Comparison of ENCODE assay signal across 19 cellular contexts in genomic region chr19:2767688-2768087, GRCh38. TPM values are rescaled to one million over a fixed set of nuclear protein-coding genes. Genes with fewer than 3 reads are reported as not detected.
DNase-seq lines count a peak whose midpoint lies in the region; ATAC-seq, FAIRE-seq and TF ChIP-seq lines count a peak whose summit lies in the region.
"Had no signal": no experiment of that assay in that cellular context is flagged by ENCODE, and none has a peak within 500 bp of the region (broad histone marks: within the 10 kb centered on the region; RNA-seq: fewer than 3 reads in every experiment).

No MANE protein-coding gene starts in this region.

- no peak overlapping the region for H2AK5ac ChIP-seq in mesenchymal stem cell (ENCODE audit: low read length, severe bottlenecking)

- CTCF ChIA-PET in K562 (lab: Yijun Ruan, JAX; ENCODE audit: low intra/inter-chr PET ratio), result no interaction called here
- CTCF ChIA-PET in CD8-positive, alpha-beta T cell (lab: Charles Lee), result interaction anchor here (1.2 to 1.6 kb wide), 2 partner anchors 18 to 119 kb away, joined by 3 to 6 read pairs; no protein-coding TSS in a partner anchor

- H4K91ac ChIP-seq in mesenchymal stem cell (ENCODE audit: low read length), result no peak overlapping the region

- 98% methylated on average over 9 of the region's 19 CpGs for WGBS in K562 (ENCODE audit: insufficient coverage, low coverage, missing lambda C conversion rate)
- whole genome bisulfite sequencing in mesenchymal stem cell, result 98% methylated on average over 16 of the region's 19 CpGs

- no peaks in the 10 kb centered on the region for H3K27me3 ChIP-seq in left ventricle myocardium inferior (ENCODE audit: low read depth)
- H3K27me3 ChIP-seq in K562 (ENCODE audit: control insufficient read depth in 2 of 2, insufficient read depth in 2 of 2, low read length in 2 of 2), result no peaks in the 10 kb centered on the region
- no peaks in the 10 kb centered on the region for H3K27me3 ChIP-seq in mesenchymal stem cell (ENCODE audit: control insufficient read depth in 1 of 2, insufficient read depth in 1 of 2, low read length in 2 of 2)
- no peaks in the 10 kb centered on the region for H3K27me3 ChIP-seq in CD8-positive, alpha-beta T cell (ENCODE audit: insufficient read depth, low read length)
- H3K27me3 ChIP-seq: BE2C had no signal

- no peak for TF ChIP-seq POLR2A in K562 (conservative IDR thresholded peaks at IDR 0.05)

- H3K27ac ChIP-seq in left ventricle myocardium inferior (replicated peaks) (no peak overlapping the region), K562 (ENCODE audit: extremely low read depth, low read depth, low read length) (no peak overlapping the region), mesenchymal stem cell (ENCODE audit: low read length, poor library complexity, severe bottlenecking) (no peak overlapping the region)
- H3K27ac ChIP-seq in CD8-positive, alpha-beta T cell (ENCODE audit: low read depth, low read length), result no peak overlapping the region
- H3K27ac ChIP-seq: C4-2B had no signal

- intact Hi-C loops in left ventricle myocardium superior (cut with micrococcal nuclease) (no loop called here), left ventricle myocardium inferior (cut with micrococcal nuclease) (no loop called here), K562 (cut with micrococcal nuclease) (no loop called here)
- intact Hi-C loops in CD8-positive, alpha-beta T cell (cut with DNase I, micrococcal nuclease), result no loop called here

- no peak overlapping the region for H3K4me2 ChIP-seq in K562 (ENCODE audit: insufficient read depth, low read length)
- no peak overlapping the region for H3K4me2 ChIP-seq in mesenchymal stem cell (ENCODE audit: low read length, poor library complexity, severe bottlenecking)
- H3K4me2 ChIP-seq: GM23338 had no signal

- peaks cover 54% of the 10 kb centered on the region for H3K79me1 ChIP-seq in mesenchymal stem cell (replicated peaks; ENCODE audit: low read length, poor library complexity, severe bottlenecking)

- H3K4ac ChIP-seq in mesenchymal stem cell (ENCODE audit: low read depth in 1 of 2, low read length in 2 of 2), result no peak overlapping the region

- H2BK120ac ChIP-seq in mesenchymal stem cell (ENCODE audit: low read depth, low read length), result no peak overlapping the region

- no peak for ATAC-seq in left ventricle myocardium superior
- no peak for ATAC-seq in K562
- ATAC-seq in CD8-positive, alpha-beta T cell, result no peak
- ATAC-seq: GM23338, HCT116 had no signal

- DNase-seq in left ventricle myocardium superior (peak; percentile 27), left ventricle myocardium inferior (no peak), K562 (ENCODE audit: extremely low read depth in 1 of 4, low spot score in 3 of 4) (no peak), mesenchymal stem cell (no peak), T1000 (lab: John Stamatoyannopoulos, UW) (no peak)
- DNase-seq in CD8-positive, alpha-beta T cell, result no peak
- DNase-seq: ACHN; BE2C; CD4-positive, alpha-beta T cell; DMS79 treated with DMSO at 0.1 percent for 48 hours; GF-D8; H7; HFFc6; IMR-90 had no signal

- no peak overlapping the region for H2AFZ ChIP-seq in K562 (ENCODE audit: low read depth, low read length)
- no peak overlapping the region for H2AFZ ChIP-seq in mesenchymal stem cell (ENCODE audit: low read depth, low read length)
- H2AFZ ChIP-seq: GM23338 had no signal

- H3K9ac ChIP-seq in K562 (ENCODE audit: insufficient read depth in 1 of 2, low read depth in 2 of 2, low read length in 2 of 2) (no peak overlapping the region), mesenchymal stem cell (ENCODE audit: low read length) (no peak overlapping the region)

- peaks cover 43% of the 10 kb centered on the region for H3K79me2 ChIP-seq in K562 (ENCODE audit: control insufficient read depth, insufficient read depth, low read length)

- POLR2A ChIA-PET in K562 (lab: Yijun Ruan, JAX), result interaction anchor here (2.6 kb wide), 1 partner anchor 13 kb away, joined by 12 read pairs; no protein-coding TSS in a partner anchor
- POLR2A ChIA-PET in CD8-positive, alpha-beta T cell (lab: Charles Lee), result no interaction called here

- H4K8ac ChIP-seq in mesenchymal stem cell (ENCODE audit: low read length), result no peak overlapping the region

- no peak overlapping the region for H2BK12ac ChIP-seq in mesenchymal stem cell (ENCODE audit: low read length in 2 of 2)

- no peak overlapping the region for H3K23ac ChIP-seq in mesenchymal stem cell (ENCODE audit: low read length in 2 of 2)

- no peak for TF ChIP-seq CTCF in left ventricle myocardium inferior (IDR thresholded peaks at IDR 0.05; ENCODE audit: borderline replicate concordance)
- TF ChIP-seq CTCF in K562 (IDR thresholded peaks at IDR 0.05 in 2 of 3, conservative IDR thresholded peaks at IDR 0.05 in 1 of 3; ENCODE audit: insufficient read depth in 2 of 3, low read depth in 1 of 3, low read length in 3 of 3), result no peak
- TF ChIP-seq CTCF in CD8-positive, alpha-beta T cell (IDR thresholded peaks at IDR 0.05), result no peak

- H3K4me3 ChIP-seq in left ventricle myocardium inferior (no peak overlapping the region), K562 (no peak overlapping the region), mesenchymal stem cell (ENCODE audit: insufficient read depth in 1 of 2, low read depth in 1 of 2, low read length in 2 of 2) (peak overlapping the region in 1 of 2 experiments; percentile 11)
- no peak overlapping the region for H3K4me3 ChIP-seq in CD8-positive, alpha-beta T cell (ENCODE audit: low read depth, low read length)
- H3K4me3 ChIP-seq: GM23338 had no signal

- H3K4me1 ChIP-seq in left ventricle myocardium inferior (peaks cover 45% of the 10 kb centered on the region), K562 (replicated peaks in 1 of 2; ENCODE audit: control insufficient read depth in 2 of 2, insufficient read depth in 2 of 2, low read length in 2 of 2) (peaks cover 0 to 46% of the 10 kb centered on the region in 2 experiments; a peak in 2 of 5 replicates), mesenchymal stem cell (ENCODE audit: control insufficient read depth, insufficient read depth, low read depth, low read length) (peaks cover 3% of the 10 kb centered on the region)
- H3K4me1 ChIP-seq in CD8-positive, alpha-beta T cell (ENCODE audit: insufficient read depth, low read length), result no peaks in the 10 kb centered on the region
- H3K4me1 ChIP-seq: BE2C had no signal

- no peak for TF ChIP-seq RAD21 in K562 (CRISPR knock-in tag; conservative IDR thresholded peaks at IDR 0.05 in 1 of 2, IDR thresholded peaks at IDR 0.05 in 1 of 2)

- no peak for FAIRE-seq in K562 (lab: Jason Lieb, UNC)
- FAIRE-seq: A204.1, HTR-8/SVneo had no signal

- H4K20me1 ChIP-seq in K562 (replicated peaks; ENCODE audit: control insufficient read depth, insufficient read depth, low read length), result peaks cover 21% of the 10 kb centered on the region

- no peaks in the 10 kb centered on the region for H3K9me3 ChIP-seq in left ventricle myocardium inferior (replicated peaks)
- H3K9me3 ChIP-seq in K562 (replicated peaks; ENCODE audit: control insufficient read depth, insufficient read depth, low read depth, low read length), result no peaks in the 10 kb centered on the region
- no peaks in the 10 kb centered on the region for H3K9me3 ChIP-seq in mesenchymal stem cell (ENCODE audit: control insufficient read depth, low read length)
- H3K9me3 ChIP-seq in CD8-positive, alpha-beta T cell (ENCODE audit: low read length), result no peaks in the 10 kb centered on the region
- H3K9me3 ChIP-seq: BE2C had no signal

- peaks cover 35% of the 10 kb centered on the region for H3K36me3 Mint-ChIP-seq in CD8-positive, alpha-beta T cell

- no peak overlapping the region for H3K18ac ChIP-seq in mesenchymal stem cell (ENCODE audit: low read depth in 1 of 2, low read length in 2 of 2)

- no peak overlapping the region for H3K27ac Mint-ChIP-seq in CD8-positive, alpha-beta T cell
- H3K27ac Mint-ChIP-seq: CD4-positive, alpha-beta T cell; GM23338; HFFc6 had no signal

- BruUV-seq in K562 (replicated peaks; lab: Mats Ljungman, UMichigan), result no TSS peak

- H2BK5ac ChIP-seq in mesenchymal stem cell (ENCODE audit: low read depth, low read length, poor library complexity, severe bottlenecking), result peak overlapping the region; percentile 4

- in situ Hi-C loops in K562 (cut with MboI), result no loop called here

- no peak overlapping the region for H3K14ac ChIP-seq in mesenchymal stem cell (ENCODE audit: low read length in 2 of 2)

- peaks cover 4% of the 10 kb centered on the region for H3K4me1 Mint-ChIP-seq in CD8-positive, alpha-beta T cell (ENCODE audit: low read depth)
- H3K4me1 Mint-ChIP-seq: GM23338 had no signal

- no peaks in the 10 kb centered on the region for H3K9me1 ChIP-seq in K562 (ENCODE audit: control insufficient read depth, insufficient read depth, low read length)

- TF ChIP-seq EP300 in K562 (IDR thresholded peaks at IDR 0.05; ENCODE audit: low read length), result no peak

- no peak overlapping the region for H2BK15ac ChIP-seq in mesenchymal stem cell (ENCODE audit: low read depth, poor library complexity, severe bottlenecking)

- H3K27me3 Mint-ChIP-seq in CD8-positive, alpha-beta T cell (ENCODE audit: low read depth), result no peaks in the 10 kb centered on the region
- H3K27me3 Mint-ChIP-seq: CD4-positive, alpha-beta T cell had no signal

- H3K36me3 ChIP-seq in left ventricle myocardium inferior, result peaks cover 61% of the 10 kb centered on the region
- peaks cover 89% of the 10 kb centered on the region; the same call in 2 of the 3 replicates for H3K36me3 ChIP-seq in K562 (ENCODE audit: control insufficient read depth, insufficient read depth, low read length)
- peaks cover 50 to 90% of the 10 kb centered on the region in 2 experiments for H3K36me3 ChIP-seq in mesenchymal stem cell (ENCODE audit: control insufficient read depth in 1 of 2, insufficient read depth in 2 of 2, low read depth in 1 of 2, low read length in 2 of 2)
- peaks cover 13% of the 10 kb centered on the region for H3K36me3 ChIP-seq in CD8-positive, alpha-beta T cell (ENCODE audit: insufficient read depth, low read length)

- no peaks in the 10 kb centered on the region for H3K9me3 Mint-ChIP-seq in CD8-positive, alpha-beta T cell
- H3K9me3 Mint-ChIP-seq: CD4-positive, alpha-beta T cell; GM23338; HFFc6 had no signal

- no peak overlapping the region for H3K4me3 Mint-ChIP-seq in CD8-positive, alpha-beta T cell
- H3K4me3 Mint-ChIP-seq: CD4-positive, alpha-beta T cell; GM23338; HFFc6 had no signal

RNA-seq across cellular contexts. Expression of gene SGTA, which starts 15.4 kb away (rescaled TPM):
- total RNA-seq in left ventricle myocardium superior, result 68.7 TPM
- total RNA-seq in left ventricle myocardium inferior, result 72.6 TPM
- total RNA-seq in K562 (2011; cell fraction: chromatin; rRNA removed; ENCODE audit: low replicate concordance), result 53.5 and 114 TPM in 2 replicates
- 73.2 and 78.7 TPM in 2 replicates for total RNA-seq in K562 (2011; cell fraction: nucleolus; rRNA removed)
- 57.0 and 59.8 TPM in 2 replicates for total RNA-seq in K562 (2011; cell fraction: nucleoplasm; rRNA removed)
- total RNA-seq in K562 (2014; rRNA removed), result 73.2 and 106 TPM in 2 replicates
- 16.2 and 18.1 TPM in 2 replicates for total RNA-seq in K562 (2014; rRNA removed; fragmentation: Illumina TruSeq; extraction: Trizol)
- 49.9 and 50.8 TPM in 2 replicates for total RNA-seq in K562 (2015; rRNA removed; fragmentation: Illumina TruSeq; extraction: Trizol)
- total RNA-seq in K562 (2021), result 106 and 110 TPM in 2 replicates
- polyA plus RNA-seq in K562 (2011; rRNA removed), result 44.5 and 67.3 TPM in 2 replicates
- 73.0 and 146 TPM in 2 replicates for polyA plus RNA-seq in K562 (2011; cell fraction: cytosol; rRNA removed)
- polyA plus RNA-seq in K562 (2011; cell fraction: nucleus; rRNA removed), result 65.8 and 104 TPM in 2 replicates
- polyA plus RNA-seq in K562 (2012), result 77.3 and 87.1 TPM in 2 replicates
- 72.3 and 101 TPM in 2 replicates for polyA plus RNA-seq in K562 (2014; fragmentation: Illumina TruSeq; extraction: Trizol)
- 1 to 10 TPM; 1.4 to 4.8 TPM for polyA plus RNA-seq in K562 (2014; fragmentation: Nextera tagmentation; extraction: Ambion mirVana)
- polyA plus RNA-seq in K562 (2014; rRNA removed), result 87.3 and 89.9 TPM in 2 replicates
- polyA minus RNA-seq in K562 (2011; rRNA and poly(A)+ RNA removed), result 10.3 and 19.1 TPM in 2 replicates
- polyA minus RNA-seq in K562 (2011; cell fraction: cytosol; rRNA and poly(A)+ RNA removed), result 38.4 and 40.7 TPM in 2 replicates
- polyA minus RNA-seq in K562 (2011; cell fraction: nucleus; rRNA and poly(A)+ RNA removed), result 17.5 and 20.0 TPM in 2 replicates
- polyA plus RNA-seq in mesenchymal stem cell (2013, experiment 1 of 2), result 51.4 TPM
- 49.6 TPM for polyA plus RNA-seq in mesenchymal stem cell (2013, experiment 2 of 2)
- 10 to 100 TPM; 38.2 to 38.9 TPM for total RNA-seq in CD8-positive, alpha-beta T cell

RNA-seq across cellular contexts. Expression of gene THOP1, which starts 17.6 kb away (rescaled TPM):
- total RNA-seq in left ventricle myocardium superior (59.2 TPM), left ventricle myocardium inferior (60.9 TPM), K562 (2014; rRNA removed) (255 and 325 TPM in 2 replicates), K562 (2014; rRNA removed; fragmentation: Illumina TruSeq; extraction: Trizol) (43.6 and 58.2 TPM in 2 replicates), K562 (2015; rRNA removed; fragmentation: Illumina TruSeq; extraction: Trizol) (97.6 and 106 TPM in 2 replicates), K562 (2021) (193 and 203 TPM in 2 replicates)
- total RNA-seq in K562 (2011; cell fraction: chromatin; rRNA removed; ENCODE audit: low replicate concordance), result 161 and 433 TPM in 2 replicates
- 163 and 178 TPM in 2 replicates for total RNA-seq in K562 (2011; cell fraction: nucleolus; rRNA removed)
- total RNA-seq in K562 (2011; cell fraction: nucleoplasm; rRNA removed), result 128 and 148 TPM in 2 replicates
- polyA plus RNA-seq in K562 (2011; rRNA removed) (96.1 and 122 TPM in 2 replicates), K562 (2014; fragmentation: Illumina TruSeq; extraction: Trizol) (77.3 and 106 TPM in 2 replicates), K562 (2014; fragmentation: Nextera tagmentation; extraction: Ambion mirVana) (1 to 10 TPM; 1.3 to 2.0 TPM), K562 (2014; rRNA removed) (174 and 181 TPM in 2 replicates)
- 93.4 and 185 TPM in 2 replicates for polyA plus RNA-seq in K562 (2011; cell fraction: cytosol; rRNA removed)
- polyA plus RNA-seq in K562 (2011; cell fraction: nucleus; rRNA removed), result 299 and 377 TPM in 2 replicates
- polyA plus RNA-seq in K562 (2012), result 128 and 152 TPM in 2 replicates
- polyA minus RNA-seq in K562 (2011; rRNA and poly(A)+ RNA removed), result 65.6 and 91.6 TPM in 2 replicates
- 90.0 and 90.6 TPM in 2 replicates for polyA minus RNA-seq in K562 (2011; cell fraction: cytosol; rRNA and poly(A)+ RNA removed)
- polyA minus RNA-seq in K562 (2011; cell fraction: nucleus; rRNA and poly(A)+ RNA removed), result 35.1 and 68.2 TPM in 2 replicates
- 30.9 TPM for polyA plus RNA-seq in mesenchymal stem cell (2013, experiment 1 of 2)
- 31.0 TPM for polyA plus RNA-seq in mesenchymal stem cell (2013, experiment 2 of 2)
- 10 to 100 TPM; 23.4 to 27.7 TPM for total RNA-seq in CD8-positive, alpha-beta T cell

RNA-seq across cellular contexts. Expression of gene SLC39A3, which starts 27.9 kb away (rescaled TPM):
- total RNA-seq in left ventricle myocardium superior, result 26.6 TPM
- total RNA-seq in left ventricle myocardium inferior, result 22.6 TPM
- 117 and 251 TPM in 2 replicates for total RNA-seq in K562 (2011; cell fraction: chromatin; rRNA removed; ENCODE audit: low replicate concordance)
- 298 and 302 TPM in 2 replicates for total RNA-seq in K562 (2011; cell fraction: nucleolus; rRNA removed)
- total RNA-seq in K562 (2011; cell fraction: nucleoplasm; rRNA removed), result 179 and 217 TPM in 2 replicates
- total RNA-seq in K562 (2014; rRNA removed), result 161 and 172 TPM in 2 replicates
- 58.6 and 93.5 TPM in 2 replicates for total RNA-seq in K562 (2014; rRNA removed; fragmentation: Illumina TruSeq; extraction: Trizol)
- 87.1 and 91.3 TPM in 2 replicates for total RNA-seq in K562 (2015; rRNA removed; fragmentation: Illumina TruSeq; extraction: Trizol)
- 149 and 152 TPM in 2 replicates for total RNA-seq in K562 (2021)
- 127 and 145 TPM in 2 replicates for polyA plus RNA-seq in K562 (2011; rRNA removed)
- 193 and 267 TPM in 2 replicates for polyA plus RNA-seq in K562 (2011; cell fraction: cytosol; rRNA removed)
- 120 and 140 TPM in 2 replicates for polyA plus RNA-seq in K562 (2011; cell fraction: nucleus; rRNA removed)
- 107 and 221 TPM in 2 replicates for polyA plus RNA-seq in K562 (2012)
- polyA plus RNA-seq in K562 (2014; fragmentation: Illumina TruSeq; extraction: Trizol), result 215 and 268 TPM in 2 replicates
- 1 to 10 TPM; 2.3 to 3.6 TPM for polyA plus RNA-seq in K562 (2014; fragmentation: Nextera tagmentation; extraction: Ambion mirVana)
- 165 and 173 TPM in 2 replicates for polyA plus RNA-seq in K562 (2014; rRNA removed)
- polyA minus RNA-seq in K562 (2011; rRNA and poly(A)+ RNA removed), result 62.5 and 83.9 TPM in 2 replicates
- 76.8 and 77.8 TPM in 2 replicates for polyA minus RNA-seq in K562 (2011; cell fraction: cytosol; rRNA and poly(A)+ RNA removed)
- 36.1 and 44.7 TPM in 2 replicates for polyA minus RNA-seq in K562 (2011; cell fraction: nucleus; rRNA and poly(A)+ RNA removed)
- polyA plus RNA-seq in mesenchymal stem cell (2013, experiment 1 of 2), result 26.4 TPM
- polyA plus RNA-seq in mesenchymal stem cell (2013, experiment 2 of 2), result 29.3 TPM
- 10 to 100 TPM; 11.7 to 12.0 TPM for total RNA-seq in CD8-positive, alpha-beta T cell

RNA-seq across cellular contexts. Expression of gene DIRAS1, which starts 46.5 kb away (rescaled TPM):
- total RNA-seq in left ventricle myocardium superior (241 TPM), left ventricle myocardium inferior (195 TPM), K562 (2014; rRNA removed) (2.2 and 3.3 TPM in 2 replicates), K562 (2014; rRNA removed; fragmentation: Illumina TruSeq; extraction: Trizol) (2.3 TPM in 2 replicates), K562 (2015; rRNA removed; fragmentation: Illumina TruSeq; extraction: Trizol) (2.9 and 3.3 TPM in 2 replicates), K562 (2021) (12.0 and 12.8 TPM in 2 replicates)
- total RNA-seq in K562 (2011; cell fraction: chromatin; rRNA removed; ENCODE audit: low replicate concordance), result 5.2 and 12.7 TPM in 2 replicates
- 5.7 and 6.5 TPM in 2 replicates for total RNA-seq in K562 (2011; cell fraction: nucleolus; rRNA removed)
- 4.3 and 5.3 TPM in 2 replicates for total RNA-seq in K562 (2011; cell fraction: nucleoplasm; rRNA removed)
- polyA plus RNA-seq in K562 (2011; rRNA removed) (7.3 and 12.0 TPM in 2 replicates), K562 (2014; fragmentation: Illumina TruSeq; extraction: Trizol) (3.8 and 4.9 TPM in 2 replicates), K562 (2014; fragmentation: Nextera tagmentation; extraction: Ambion mirVana) (under 1 TPM; 0.11 to 0.18 TPM), K562 (2014; rRNA removed) (4.7 and 6.0 TPM in 2 replicates)
- polyA plus RNA-seq in K562 (2011; cell fraction: cytosol; rRNA removed), result 8.0 and 16.3 TPM in 2 replicates
- 10.3 and 10.5 TPM in 2 replicates for polyA plus RNA-seq in K562 (2011; cell fraction: nucleus; rRNA removed)
- 5.1 and 7.3 TPM in 2 replicates for polyA plus RNA-seq in K562 (2012)
- polyA minus RNA-seq in K562 (2011; rRNA and poly(A)+ RNA removed), result 10.2 and 11.4 TPM in 2 replicates
- 8.0 and 8.7 TPM in 2 replicates for polyA minus RNA-seq in K562 (2011; cell fraction: cytosol; rRNA and poly(A)+ RNA removed)
- polyA minus RNA-seq in K562 (2011; cell fraction: nucleus; rRNA and poly(A)+ RNA removed), result 1.8 and 2.6 TPM in 2 replicates
- polyA plus RNA-seq in mesenchymal stem cell (2013, experiment 1 of 2), result 1.3 TPM
- 0.95 TPM for polyA plus RNA-seq in mesenchymal stem cell (2013, experiment 2 of 2)
- total RNA-seq in CD8-positive, alpha-beta T cell, result under 1 TPM; 0.19 to 0.42 TPM
- total RNA-seq: CD4-positive, alpha-beta T cell had no signal

RNA-seq across cellular contexts. Expression of gene ZNF554, which starts 52.0 kb away (rescaled TPM):
- 4.7 TPM for total RNA-seq in left ventricle myocardium superior
- 4.2 TPM for total RNA-seq in left ventricle myocardium inferior
- total RNA-seq in K562 (2011; cell fraction: chromatin; rRNA removed; ENCODE audit: low replicate concordance), result 3.7 and 5.4 TPM in 2 replicates
- 2.8 and 2.9 TPM in 2 replicates for total RNA-seq in K562 (2011; cell fraction: nucleolus; rRNA removed)
- total RNA-seq in K562 (2011; cell fraction: nucleoplasm; rRNA removed), result 3.2 and 4.7 TPM in 2 replicates
- total RNA-seq in K562 (2014; rRNA removed), result 1.2 and 1.5 TPM in 2 replicates
- 1.0 and 1.4 TPM in 2 replicates for total RNA-seq in K562 (2014; rRNA removed; fragmentation: Illumina TruSeq; extraction: Trizol)
- 1.1 and 1.3 TPM in 2 replicates for total RNA-seq in K562 (2015; rRNA removed; fragmentation: Illumina TruSeq; extraction: Trizol)
- 1.3 and 1.8 TPM in 2 replicates for total RNA-seq in K562 (2021)
- polyA plus RNA-seq in K562 (2011; rRNA removed), result 1.3 and 1.5 TPM in 2 replicates
- polyA plus RNA-seq in K562 (2011; cell fraction: cytosol; rRNA removed), result 0.78 and 1.0 TPM in 2 replicates
- 1.5 and 2.0 TPM in 2 replicates for polyA plus RNA-seq in K562 (2011; cell fraction: nucleus; rRNA removed)
- 0.64 and 1.4 TPM in 2 replicates for polyA plus RNA-seq in K562 (2012)
- 0.89 and 1.0 TPM in 2 replicates for polyA plus RNA-seq in K562 (2014; fragmentation: Illumina TruSeq; extraction: Trizol)
- polyA plus RNA-seq in K562 (2014; fragmentation: Nextera tagmentation; extraction: Ambion mirVana), result under 1 TPM; 0.07 to 0.31 TPM
- 1.1 and 1.4 TPM in 2 replicates for polyA plus RNA-seq in K562 (2014; rRNA removed)
- 2.5 and 3.2 TPM in 2 replicates for polyA minus RNA-seq in K562 (2011; rRNA and poly(A)+ RNA removed)
- polyA minus RNA-seq in K562 (2011; cell fraction: cytosol; rRNA and poly(A)+ RNA removed), result 0.64 and 1.5 TPM in 2 replicates
- polyA minus RNA-seq in K562 (2011; cell fraction: nucleus; rRNA and poly(A)+ RNA removed), result 0.81 and 1.3 TPM in 2 replicates
- 2.2 TPM for polyA plus RNA-seq in mesenchymal stem cell (2013, experiment 1 of 2)
- polyA plus RNA-seq in mesenchymal stem cell (2013, experiment 2 of 2), result 2.3 TPM
- total RNA-seq in CD8-positive, alpha-beta T cell, result 1 to 10 TPM; 2.6 to 2.7 TPM
